9 cellular contexts compared by ENCODE assay signal in the genomic region with DNA sequence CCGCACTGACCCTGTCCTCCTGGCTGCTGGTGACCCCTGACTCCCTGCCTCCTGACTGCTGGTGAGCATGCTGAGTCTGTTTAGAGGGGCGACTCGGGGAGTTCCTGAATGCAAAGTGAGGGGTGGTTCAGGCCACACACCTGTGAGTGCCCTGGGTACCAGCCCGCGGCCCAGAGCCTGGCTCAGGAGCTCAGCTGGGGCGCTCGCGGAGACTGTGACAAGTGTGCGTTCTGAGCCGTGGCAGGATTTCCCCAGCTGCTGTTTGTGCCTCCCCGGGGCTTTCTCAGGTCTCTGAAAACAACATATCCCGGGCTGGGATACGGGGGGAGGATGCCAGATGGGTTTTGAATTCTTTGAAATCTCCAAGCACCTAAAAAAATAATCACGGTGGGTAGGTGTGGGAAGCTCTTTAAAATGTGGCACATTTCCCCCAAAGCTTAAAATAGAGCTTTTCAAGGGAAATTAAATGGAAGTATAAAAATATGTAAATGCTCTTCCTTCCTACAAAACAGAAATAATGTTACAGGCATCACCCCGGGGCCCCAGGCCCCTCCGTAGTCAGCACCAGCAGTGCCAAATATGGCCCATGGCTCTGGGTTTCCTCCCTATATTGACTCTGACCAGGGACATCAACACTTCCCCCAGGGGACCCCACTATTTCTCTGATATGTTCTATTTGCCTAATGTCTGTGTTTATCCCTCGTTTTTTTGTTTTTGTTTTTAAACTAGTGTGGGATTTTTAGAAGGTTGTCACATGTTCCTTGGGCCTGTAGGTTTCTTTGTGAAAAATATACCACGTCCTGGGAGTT. TPM values are rescaled to one million over a fixed set of nuclear protein-coding genes. Genes with fewer than 3 reads are reported as not detected.
DNase-seq lines count a peak whose midpoint lies in the region; ATAC-seq and TF ChIP-seq lines count a peak whose summit lies in the region.
"Had no signal": no experiment of that assay in that cellular context is flagged by ENCODE, and none has a peak within 500 bp of the region (broad histone marks: within the 10 kb centered on the region; RNA-seq: fewer than 3 reads in every experiment).

No MANE protein-coding gene starts in this region.

- H3K9me3 ChIP-seq in breast epithelium: no peaks in the 10 kb centered on the region

- no peak for TF ChIP-seq CTCF in breast epithelium (IDR thresholded peaks at IDR 0.05)

- no peak for TF ChIP-seq POLR2A in breast epithelium (IDR thresholded peaks at IDR 0.05)

- intact Hi-C loops in breast epithelium (cut with DNase I; ENCODE audit: low total_unique reads): no loop called here
- intact Hi-C loops in sciatic nerve (cut with DNase I): no loop called here

- H3K36me3 Mint-ChIP-seq in IgD-negative memory B cell: no peaks in the 10 kb centered on the region
- peaks cover 10% of the 10 kb centered on the region for H3K36me3 Mint-ChIP-seq in activated T-helper 17 cell treated with anti-CD3 and anti-CD28 coated beads, Interleukin-2, amount 50 U/mL, for 72 hours (ENCODE audit: low read depth)

- H3K27ac Mint-ChIP-seq in IgD-negative memory B cell: peak overlapping the region; percentile 92 to 100 (median 100)
- H3K27ac Mint-ChIP-seq in activated T-helper 17 cell treated with anti-CD3 and anti-CD28 coated beads, Interleukin-2, amount 50 U/mL, for 72 hours: peak overlapping the region; percentile 86

- DNase-seq in stimulated activated CD4-positive, alpha-beta T cell treated with anti-CD3 and anti-CD28 coated beads, Interleukin-2, amount 100 ng/mL, for 4 hours (ENCODE audit: low read depth): peak; percentile 46
- DNase-seq in activated gamma-delta T cell (lab: John Stamatoyannopoulos, UW) (no peak), breast epithelium (ENCODE audit: low spot score in 2 of 2) (no peak), pons (ENCODE audit: low spot score) (no peak), sciatic nerve (ENCODE audit: low spot score) (no peak)
- DNase-seq: RPMI8226 had no signal

- ATAC-seq in GM18861 (IDR thresholded peaks at IDR 0.05; ENCODE audit: unreplicated experiment) (peak; percentile 57), sciatic nerve (no peak)
- ATAC-seq in activated T-helper 17 cell treated with anti-CD3 and anti-CD28 coated beads, Interleukin-2, amount 50 U/mL, for 72 hours (replicated peaks): peak; percentile 57

- H3K27me3 Mint-ChIP-seq in IgD-negative memory B cell: no peaks in the 10 kb centered on the region
- H3K27me3 Mint-ChIP-seq in activated T-helper 17 cell treated with anti-CD3 and anti-CD28 coated beads, Interleukin-2, amount 50 U/mL, for 72 hours: no peaks in the 10 kb centered on the region

- no peak overlapping the region for H3K27ac ChIP-seq in breast epithelium

- H3K4me1 Mint-ChIP-seq in IgD-negative memory B cell: peaks cover 41 to 60% (median 48%) of the 10 kb centered on the region in 3 donors
- peaks cover 53% of the 10 kb centered on the region for H3K4me1 Mint-ChIP-seq in activated T-helper 17 cell treated with anti-CD3 and anti-CD28 coated beads, Interleukin-2, amount 50 U/mL, for 72 hours

- no peaks in the 10 kb centered on the region for H3K9me3 Mint-ChIP-seq in IgD-negative memory B cell
- H3K9me3 Mint-ChIP-seq in activated T-helper 17 cell treated with anti-CD3 and anti-CD28 coated beads, Interleukin-2, amount 50 U/mL, for 72 hours: no peaks in the 10 kb centered on the region

- H3K36me3 ChIP-seq in breast epithelium: no peaks in the 10 kb centered on the region

- no peaks in the 10 kb centered on the region for H3K4me1 ChIP-seq in breast epithelium

- no peak overlapping the region for H3K4me3 ChIP-seq in breast epithelium

- H3K27me3 ChIP-seq in breast epithelium: no peaks in the 10 kb centered on the region

- peak overlapping the region; percentile 71 to 92 (median 90) for H3K4me3 Mint-ChIP-seq in IgD-negative memory B cell
- peak overlapping the region; percentile 90 for H3K4me3 Mint-ChIP-seq in activated T-helper 17 cell treated with anti-CD3 and anti-CD28 coated beads, Interleukin-2, amount 50 U/mL, for 72 hours

RNA-seq across cellular contexts. Expression of gene TAGAP, which starts 49.9 kb away (rescaled TPM):
- polyA plus RNA-seq in IgD-negative memory B cell: 157 TPM
- total RNA-seq in activated T-helper 17 cell treated with anti-CD3 and anti-CD28 coated beads, Interleukin-2, amount 50 U/mL, for 72 hours: 10 to 100 TPM; 11.7 to 80.7 TPM
- 1 to 10 TPM; 2.9 to 4.2 (median 4.1) TPM for total RNA-seq in breast epithelium
- 8.0 TPM for total RNA-seq in sciatic nerve
